Comparison of ENCODE assay signal across 22 cellular contexts in genomic region chr10:47088656-47089354, GRCh38.
DNase-seq lines count a peak whose midpoint lies in the region; ATAC-seq lines count a peak whose summit lies in the region.
"Had no signal": no experiment of that assay in that cellular context is flagged by ENCODE, and none has a peak within 500 bp of the region (broad histone marks: within the 10 kb centered on the region; RNA-seq: fewer than 3 reads in every experiment).

No MANE protein-coding gene starts in this region.

- no peaks in the 10 kb centered on the region for H4K20me1 ChIP-seq in BLaER1

- peaks cover 2% of the 10 kb centered on the region for H3K27me3 Mint-ChIP-seq in activated CD8-positive, alpha-beta memory T cell treated with anti-CD3 and anti-CD28 coated beads, Interleukin-2, amount 10 ng/mL, durations not matched to agents 7 days and 5 days
- no peaks in the 10 kb centered on the region for H3K27me3 Mint-ChIP-seq in activated naive CD8-positive, alpha-beta T cell treated with anti-CD3 and anti-CD28 coated beads for 36 hours

- H3K27ac ChIP-seq in BLaER1, result no peak overlapping the region
- peak overlapping the region; percentile 82 for H3K27ac ChIP-seq in KOPT-K1 (ENCODE audit: low read depth, low read length, poor library complexity, severe bottlenecking)
- H3K27ac ChIP-seq: PC-9 had no signal

- H3K36me3 ChIP-seq in BLaER1, result no peaks in the 10 kb centered on the region
- H3K36me3 ChIP-seq in KOPT-K1 (ENCODE audit: insufficient read depth, low read length), result no peaks in the 10 kb centered on the region
- H3K36me3 ChIP-seq: HAP-1 had no signal

- H3K4me1 ChIP-seq in BLaER1, result peaks cover 46% of the 10 kb centered on the region
- H3K4me1 ChIP-seq: HAP-1 had no signal

- H3K4me2 ChIP-seq in BLaER1, result peak overlapping the region; percentile 61; the same call in 1 of the 2 replicates
- H3K4me2 ChIP-seq: PC-9 had no signal

- no peak overlapping the region for H3K4me3 ChIP-seq in BLaER1
- H3K4me3 ChIP-seq: HAP-1, PC-9 had no signal

- H3K9me3 Mint-ChIP-seq in activated CD8-positive, alpha-beta memory T cell treated with anti-CD3 and anti-CD28 coated beads, Interleukin-2, amount 10 ng/mL, durations not matched to agents 7 days and 5 days (ENCODE audit: low read depth), result no peaks in the 10 kb centered on the region
- no peaks in the 10 kb centered on the region for H3K9me3 Mint-ChIP-seq in activated naive CD8-positive, alpha-beta T cell treated with anti-CD3 and anti-CD28 coated beads for 36 hours
- H3K9me3 Mint-ChIP-seq: HFFc6 had no signal

- no peak overlapping the region for H3K27ac Mint-ChIP-seq in activated CD8-positive, alpha-beta memory T cell treated with anti-CD3 and anti-CD28 coated beads, Interleukin-2, amount 10 ng/mL, durations not matched to agents 7 days and 5 days
- no peak overlapping the region for H3K27ac Mint-ChIP-seq in activated naive CD8-positive, alpha-beta T cell treated with anti-CD3 and anti-CD28 coated beads for 36 hours
- H3K27ac Mint-ChIP-seq: CD14-positive monocyte, HFFc6 had no signal

- H3K9me3 ChIP-seq in BLaER1 (no peaks in the 10 kb centered on the region), KOPT-K1 (ENCODE audit: insufficient read depth, low read length, poor library complexity, severe bottlenecking) (no peaks in the 10 kb centered on the region)
- H3K9me3 ChIP-seq: HAP-1 had no signal

- ATAC-seq in activated CD8-positive, alpha-beta memory T cell treated with anti-CD3 and anti-CD28 coated beads, Interleukin-2, amount 10 ng/mL, durations not matched to agents 7 days and 5 days, result no peak
- ATAC-seq in GM19395 (IDR thresholded peaks at IDR 0.05; ENCODE audit: unreplicated experiment), result no peak

- no peak overlapping the region for H3K4me3 Mint-ChIP-seq in activated CD8-positive, alpha-beta memory T cell treated with anti-CD3 and anti-CD28 coated beads, Interleukin-2, amount 10 ng/mL, durations not matched to agents 7 days and 5 days
- H3K4me3 Mint-ChIP-seq in activated naive CD8-positive, alpha-beta T cell treated with anti-CD3 and anti-CD28 coated beads for 36 hours, result no peak overlapping the region
- H3K4me3 Mint-ChIP-seq: CD14-positive monocyte, HFFc6 had no signal

- H3K9ac ChIP-seq in BLaER1, result no peak overlapping the region

- DNase-seq in activated CD8-positive, alpha-beta memory T cell treated with anti-CD3 and anti-CD28 coated beads, Interleukin-2, amount 10 ng/mL, durations not matched to agents 7 days and 5 days, result peak; percentile 21
- DNase-seq in activated CD8-positive, alpha-beta memory T cell treated with anti-CD3 and anti-CD28 coated beads, Interleukin-2, amount 50 U/mL, for 48 hours, result no peak
- peak; percentile 28 for DNase-seq in medulla oblongata (ENCODE audit: extremely low spot score)
- DNase-seq in NCI-H2081 treated with DMSO at 0.1 percent for 48 hours (lab: John Stamatoyannopoulos, UW), result no peak
- DNase-seq in activated naive CD8-positive, alpha-beta T cell treated with anti-CD3 and anti-CD28 coated beads for 36 hours, result no peak
- DNase-seq: Calu3, GOT3, HFFc6, KBM-7, NCI-H1048, NCI-H1417, NCI-H1694, NCI-H2029 treated with DMSO at 0.1 percent for 48 hours, NCI-H2227 treated with DMSO at 0.1 percent for 48 hours, NCI-H526 treated with DMSO at 0.1 percent for 48 hours, PC-9, SHP77 had no signal

- no peaks in the 10 kb centered on the region for H3K27me3 ChIP-seq in BLaER1

- H3K4me1 Mint-ChIP-seq in activated CD8-positive, alpha-beta memory T cell treated with anti-CD3 and anti-CD28 coated beads, Interleukin-2, amount 10 ng/mL, durations not matched to agents 7 days and 5 days, result no peaks in the 10 kb centered on the region
- peaks cover 11% of the 10 kb centered on the region for H3K4me1 Mint-ChIP-seq in activated naive CD8-positive, alpha-beta T cell treated with anti-CD3 and anti-CD28 coated beads for 36 hours

- H3K36me3 Mint-ChIP-seq in activated CD8-positive, alpha-beta memory T cell treated with anti-CD3 and anti-CD28 coated beads, Interleukin-2, amount 10 ng/mL, durations not matched to agents 7 days and 5 days, result no peaks in the 10 kb centered on the region
- no peaks in the 10 kb centered on the region for H3K36me3 Mint-ChIP-seq in activated naive CD8-positive, alpha-beta T cell treated with anti-CD3 and anti-CD28 coated beads for 36 hours
- H3K36me3 Mint-ChIP-seq: CD14-positive monocyte had no signal

- CTCF ChIA-PET in activated CD8-positive, alpha-beta memory T cell treated with anti-CD3 and anti-CD28 coated beads, Interleukin-2, amount 10 ng/mL, durations not matched to agents 7 days and 5 days (lab: Charles Lee), result no interaction called here

Comparison
In these comparisons a context has a peak if more than half of its experiments do, and no peak if none do; other contexts are left out.
1. DNase-seq: peak in activated CD8-positive, alpha-beta memory T cell treated with anti-CD3 and anti-CD28 coated beads, Interleukin-2, amount 10 ng/mL, durations not matched to agents 7 days and 5 days (single experiment) and medulla oblongata (single experiment); none in activated CD8-positive, alpha-beta memory T cell treated with anti-CD3 and anti-CD28 coated beads, Interleukin-2, amount 50 U/mL, for 48 hours (single experiment), NCI-H2081 treated with DMSO at 0.1 percent for 48 hours (single experiment) and activated naive CD8-positive, alpha-beta T cell treated with anti-CD3 and anti-CD28 coated beads for 36 hours (single experiment).